16 cellular contexts compared by ENCODE assay signal in the genomic region with DNA sequence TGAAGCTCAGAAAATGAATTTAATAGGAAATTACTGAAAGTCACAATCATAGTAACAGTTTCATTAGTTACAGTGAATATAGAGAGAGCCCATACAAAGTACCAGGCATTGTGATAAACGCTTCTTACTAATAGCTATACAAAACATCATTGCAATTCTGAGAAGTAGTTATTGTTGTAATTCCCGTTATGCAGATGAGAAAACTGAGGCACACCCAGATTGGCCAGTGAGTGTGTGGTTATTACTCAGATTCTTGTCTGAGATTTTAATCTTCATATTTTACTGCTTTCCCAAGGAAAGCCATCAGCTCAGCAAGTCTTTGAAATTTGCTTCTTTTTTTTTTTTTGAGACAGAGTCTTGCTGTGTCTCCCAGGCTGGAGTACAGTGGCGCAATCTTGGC. TPM values are rescaled to one million over a fixed set of nuclear protein-coding genes. Genes with fewer than 3 reads are reported as not detected.
DNase-seq lines count a peak whose midpoint lies in the region; ATAC-seq and TF ChIP-seq lines count a peak whose summit lies in the region.
"Had no signal": no experiment of that assay in that cellular context is flagged by ENCODE, and none has a peak within 500 bp of the region (broad histone marks: within the 10 kb centered on the region; RNA-seq: fewer than 3 reads in every experiment).

No MANE protein-coding gene starts in this region.

- H3K9ac ChIP-seq in liver (ENCODE audit: low read depth in 1 of 2, low read length in 2 of 2): no peak overlapping the region

- intact Hi-C loops in psoas muscle (cut with DNase I): no loop called here
- intact Hi-C loops in natural killer cell (cut with micrococcal nuclease): no loop called here

- no peak for DNase-seq in stimulated activated naive CD8-positive, alpha-beta T cell treated with anti-CD3 and anti-CD28 coated beads, Interleukin-15, amount 100 ng/mL, for 72 hours
- DNase-seq in stimulated activated naive CD8-positive, alpha-beta T cell treated with anti-CD3 and anti-CD28 coated beads, Interleukin-15, Interleukin-2, amounts not matched to agents 100 U/mL and 50 U/mL, for 24 hours: no peak
- DNase-seq in amniotic epithelial cell (ENCODE audit: low read depth) (peak; percentile 58), psoas muscle (no peak), natural killer cell (no peak), SJCRH30 (no peak), NCI-H2227 treated with DMSO at 0.1 percent for 48 hours (lab: John Stamatoyannopoulos, UW) (no peak)
- DNase-seq: AML-193; lower lobe of right lung; NCI-H1694 treated with DMSO at 0.1 percent for 48 hours; NCI-H524; stimulated activated CD4-positive, alpha-beta T cell treated with anti-CD3 and anti-CD28 coated beads, Interleukin-4, amount 100 ng/mL, for 4 hours; T-cell had no signal

- H3K9me3 ChIP-seq in liver (ENCODE audit: control insufficient read depth in 4 of 4, low read length in 3 of 4): no peaks in the 10 kb centered on the region
- H3K9me3 ChIP-seq in psoas muscle: no peaks in the 10 kb centered on the region
- no peaks in the 10 kb centered on the region for H3K9me3 ChIP-seq in SJCRH30 (replicated peaks)
- H3K9me3 ChIP-seq: lower lobe of right lung had no signal

- no peaks in the 10 kb centered on the region for H3K36me3 ChIP-seq in liver (ENCODE audit: control insufficient read depth in 4 of 4, insufficient read depth in 3 of 4, low read depth in 1 of 4, low read length in 3 of 4)
- no peaks in the 10 kb centered on the region for H3K36me3 ChIP-seq in psoas muscle (ENCODE audit: insufficient read depth in 1 of 2, low read depth in 1 of 2)
- H3K36me3 ChIP-seq in SJCRH30: no peaks in the 10 kb centered on the region
- H3K36me3 ChIP-seq: lower lobe of right lung had no signal

- H3K27ac Mint-ChIP-seq in stimulated activated naive CD8-positive, alpha-beta T cell treated with anti-CD3 and anti-CD28 coated beads, Interleukin-15, amount 100 ng/mL, for 72 hours: peak overlapping the region in 1 of 2 donors; percentile 48
- no peak overlapping the region for H3K27ac Mint-ChIP-seq in natural killer cell
- H3K27ac Mint-ChIP-seq: natural killer cell treated with Interleukin-12 subunit alpha and Interleukin-12 subunit beta and Interleukin-15 and Interleukin-18, amount 100 ng/mL, for 72 hours had no signal

- no peaks in the 10 kb centered on the region for H3K27me3 Mint-ChIP-seq in stimulated activated naive CD8-positive, alpha-beta T cell treated with anti-CD3 and anti-CD28 coated beads, Interleukin-15, amount 100 ng/mL, for 72 hours
- peaks cover 0 to 2% of the 10 kb centered on the region in 2 donors for H3K27me3 Mint-ChIP-seq in natural killer cell (ENCODE audit: low read depth in 2 of 2)
- H3K27me3 Mint-ChIP-seq: natural killer cell treated with Interleukin-12 subunit alpha and Interleukin-12 subunit beta and Interleukin-15 and Interleukin-18, amount 100 ng/mL, for 72 hours; T-cell had no signal

- H3K27me3 ChIP-seq in liver (ENCODE audit: control insufficient read depth in 4 of 4, insufficient read depth in 4 of 4, low read length in 3 of 4): no peaks in the 10 kb centered on the region
- no peaks in the 10 kb centered on the region for H3K27me3 ChIP-seq in psoas muscle (ENCODE audit: insufficient read depth in 3 of 3, low read length in 2 of 3)
- no peaks in the 10 kb centered on the region for H3K27me3 ChIP-seq in SJCRH30

- H3K27ac ChIP-seq in liver (ENCODE audit: low read depth in 1 of 2, low read length in 2 of 2): peak overlapping the region; percentile 68 to 75
- H3K27ac ChIP-seq in psoas muscle: no peak overlapping the region
- no peak overlapping the region for H3K27ac ChIP-seq in SJCRH30
- H3K27ac ChIP-seq: lower lobe of right lung had no signal

- 85% methylated on average over 3 of the region's 3 CpGs for WGBS in liver
- WGBS in psoas muscle, 3 donors: 89 to 96% (median 90%) methylated on average over 3 of the region's 3 CpGs

- TF ChIP-seq RAD21 in liver (IDR thresholded peaks at IDR 0.05): no peak

- H3K36me3 Mint-ChIP-seq in natural killer cell: no peaks in the 10 kb centered on the region
- H3K36me3 Mint-ChIP-seq: natural killer cell treated with Interleukin-12 subunit alpha and Interleukin-12 subunit beta and Interleukin-15 and Interleukin-18, amount 100 ng/mL, for 72 hours had no signal

- H3K4me3 Mint-ChIP-seq in stimulated activated naive CD8-positive, alpha-beta T cell treated with anti-CD3 and anti-CD28 coated beads, Interleukin-15, amount 100 ng/mL, for 72 hours: peak overlapping the region in 1 of 2 donors; percentile 26
- H3K4me3 Mint-ChIP-seq in natural killer cell: no peak overlapping the region
- H3K4me3 Mint-ChIP-seq: natural killer cell treated with Interleukin-12 subunit alpha and Interleukin-12 subunit beta and Interleukin-15 and Interleukin-18, amount 100 ng/mL, for 72 hours; T-cell had no signal

- peaks cover 81% of the 10 kb centered on the region for H3K4me1 Mint-ChIP-seq in stimulated activated naive CD8-positive, alpha-beta T cell treated with anti-CD3 and anti-CD28 coated beads, Interleukin-15, amount 100 ng/mL, for 72 hours
- no peaks in the 10 kb centered on the region for H3K4me1 Mint-ChIP-seq in natural killer cell

- no peaks in the 10 kb centered on the region for H3K9me3 Mint-ChIP-seq in stimulated activated naive CD8-positive, alpha-beta T cell treated with anti-CD3 and anti-CD28 coated beads, Interleukin-15, amount 100 ng/mL, for 72 hours
- no peaks in the 10 kb centered on the region for H3K9me3 Mint-ChIP-seq in natural killer cell
- H3K9me3 Mint-ChIP-seq: natural killer cell treated with Interleukin-12 subunit alpha and Interleukin-12 subunit beta and Interleukin-15 and Interleukin-18, amount 100 ng/mL, for 72 hours; T-cell had no signal

- TF ChIP-seq CTCF in liver (IDR thresholded peaks at IDR 0.05; ENCODE audit: low read depth, low read length, missing input control) (no peak), psoas muscle (IDR thresholded peaks at IDR 0.05) (no peak), natural killer cell (IDR thresholded peaks at IDR 0.05) (no peak)

- H3K4me3 ChIP-seq in liver (ENCODE audit: low read depth in 1 of 3, low read length in 3 of 3) (no peak overlapping the region), psoas muscle (no peak overlapping the region), SJCRH30 (no peak overlapping the region)
- H3K4me3 ChIP-seq: lower lobe of right lung had no signal

- peak; percentile 61 for ATAC-seq in stimulated activated naive CD8-positive, alpha-beta T cell treated with anti-CD3 and anti-CD28 coated beads, Interleukin-15, amount 100 ng/mL, for 72 hours
- ATAC-seq in stimulated activated naive CD8-positive, alpha-beta T cell treated with anti-CD3 and anti-CD28 coated beads, Interleukin-15, Interleukin-2, amounts not matched to agents 100 U/mL and 50 U/mL, for 24 hours: no peak
- ATAC-seq in psoas muscle: no peak
- no peak for ATAC-seq in natural killer cell
- ATAC-seq: lower lobe of right lung, sciatic nerve, T-cell had no signal

- H3K4me1 ChIP-seq in liver (ENCODE audit: control insufficient read depth in 4 of 4, insufficient read depth in 4 of 4, low read length in 3 of 4) (peaks cover 28 to 76% (median 64%) of the 10 kb centered on the region in 4 donors), psoas muscle (no peaks in the 10 kb centered on the region), SJCRH30 (peaks cover 10% of the 10 kb centered on the region)

TF ChIP-seq in liver, 16 proteins besides CTCF, POLR2A, EP300 and RAD21:
- no peak for TF ChIP-seq TAF1 (conservative IDR thresholded peaks at IDR 0.05)
- TF ChIP-seq, protein P1, sequence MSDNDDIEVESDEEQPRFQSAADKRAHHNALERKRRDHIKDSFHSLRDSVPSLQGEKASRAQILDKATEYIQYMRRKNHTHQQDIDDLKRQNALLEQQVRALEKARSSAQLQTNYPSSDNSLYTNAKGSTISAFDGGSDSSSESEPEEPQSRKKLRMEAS (IDR thresholded peaks at IDR 0.05): no peak
- TF ChIP-seq HNF4G (IDR thresholded peaks at IDR 0.05): no peak

RNA-seq across cellular contexts. Expression of gene FLNB, which starts 14.3 kb away (rescaled TPM):
- 100 to 1,000 TPM in 1 of 2 donors, 10 to 100 TPM in 1; 53.8 to 124 TPM for total RNA-seq in liver
- 10 to 100 TPM; 22.9 to 34.7 TPM for polyA plus RNA-seq in liver
- total RNA-seq in psoas muscle: 10 to 100 TPM; 11.6 to 17.9 (median 15.4) TPM
- polyA plus RNA-seq in psoas muscle: 10 to 100 TPM in 2 of 3 donors, 1 to 10 TPM in 1; 6.4 to 14.7 (median 11.0) TPM
- 10 to 100 TPM; 24.6 to 30.8 (median 26.6) TPM for total RNA-seq in natural killer cell
- total RNA-seq in SJCRH30 (2014; rRNA removed; shearing (Covaris generic)): 22.5 and 24.1 TPM in 2 replicates

Comparison
In these comparisons a context has a peak if more than half of its experiments do, and no peak if none do; other contexts are left out.
1. H3K27ac ChIP-seq: peak in liver (2 of 2); none in psoas muscle (single experiment) and SJCRH30 (single experiment).